Comparison of ENCODE assay signal across 14 cellular contexts in the genomic region with DNA sequence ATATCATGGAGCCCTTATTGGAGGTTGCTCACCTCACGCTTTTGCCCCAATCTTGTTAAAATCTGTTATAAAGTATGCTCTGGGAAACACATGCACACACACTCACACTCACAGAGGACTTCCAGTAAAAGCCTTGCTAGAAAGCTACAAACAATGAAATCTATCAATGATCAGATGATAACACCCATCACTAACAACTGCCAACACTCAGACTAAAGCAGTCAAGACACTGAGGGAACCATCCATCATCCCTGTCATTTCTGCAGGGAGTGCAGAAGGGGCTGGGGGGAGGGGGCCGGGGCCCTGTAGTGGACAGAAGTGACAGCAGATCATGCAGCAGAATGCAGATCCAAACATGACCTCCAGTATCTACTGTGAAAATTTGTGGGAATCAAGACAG.
"Had no signal": no experiment of that assay in that cellular context is flagged by ENCODE, and none has a peak within 500 bp of the region (broad histone marks: within the 10 kb centered on the region; RNA-seq: fewer than 3 reads in every experiment).

No MANE protein-coding gene starts in this region.

- H3K27me3 Mint-ChIP-seq: activated T-cell treated with anti-CD3 and anti-CD28 coated beads, Interleukin-2, amount 50 U/mL, for 24 hours had no signal

- H3K9me3 Mint-ChIP-seq: activated naive CD4-positive, alpha-beta T cell treated with anti-CD3 and anti-CD28 coated beads, Interleukin-2, amount 50 U/mL, for 72 hours; activated T-cell treated with anti-CD3 and anti-CD28 coated beads, Interleukin-2, amount 50 U/mL, for 24 hours had no signal

- H3K27me3 ChIP-seq: gastrocnemius medialis, pancreas, stomach, thyroid gland, uterus had no signal

- H3K4me3 Mint-ChIP-seq: activated T-cell treated with anti-CD3 and anti-CD28 coated beads, Interleukin-2, amount 50 U/mL, for 24 hours had no signal

- H3K4me3 ChIP-seq: gastrocnemius medialis, pancreas, stomach, thyroid gland, uterus had no signal

- H3K36me3 ChIP-seq: gastrocnemius medialis, pancreas, stomach, thyroid gland, uterus had no signal

- ATAC-seq: activated naive CD4-positive, alpha-beta T cell treated with anti-CD3 and anti-CD28 coated beads, Interleukin-2, amount 50 U/mL, for 72 hours; gastrocnemius medialis; pancreas had no signal

- H3K27ac ChIP-seq: gastrocnemius medialis, pancreas, stomach, thyroid gland, uterus had no signal

- H3K9me3 ChIP-seq: gastrocnemius medialis, pancreas, stomach, thyroid gland, uterus had no signal

- H3K27ac Mint-ChIP-seq: activated naive CD4-positive, alpha-beta T cell treated with anti-CD3 and anti-CD28 coated beads, Interleukin-2, amount 50 U/mL, for 72 hours; activated T-cell treated with anti-CD3 and anti-CD28 coated beads, Interleukin-2, amount 50 U/mL, for 24 hours had no signal

- DNase-seq: activated CD4-positive, alpha-beta T cell treated with anti-CD3 and anti-CD28 coated beads, Interleukin-2, amount 50 U/mL, for 1 hour; activated CD4-positive, CD25-positive, alpha-beta regulatory T cell; activated effector memory CD4-positive, alpha-beta T cell treated with anti-CD3 and anti-CD28 coated beads, Interleukin-2, amount 50 U/mL, for 16 hours; activated T-cell treated with anti-CD3 and anti-CD28 coated beads, Interleukin-2, amount 50 U/mL, for 24 hours; amniotic stem cell; effector CD8-positive, alpha-beta T cell; gastrocnemius medialis; pancreas; retina; small intestine; stomach; thyroid gland; uterus had no signal

- H3K36me3 Mint-ChIP-seq: activated naive CD4-positive, alpha-beta T cell treated with anti-CD3 and anti-CD28 coated beads, Interleukin-2, amount 50 U/mL, for 72 hours had no signal
